Comparison of ENCODE assay signal across 16 cellular contexts in genomic region chr21:41759926-41760325, GRCh38. TPM values are rescaled to one million over a fixed set of nuclear protein-coding genes. Genes with fewer than 3 reads are reported as not detected.
DNase-seq lines count a peak whose midpoint lies in the region; ATAC-seq and TF ChIP-seq lines count a peak whose summit lies in the region.
"Had no signal": no experiment of that assay in that cellular context is flagged by ENCODE, and none has a peak within 500 bp of the region (broad histone marks: within the 10 kb centered on the region; RNA-seq: fewer than 3 reads in every experiment).

No MANE protein-coding gene starts in this region.

- no peaks in the 10 kb centered on the region for H3K9me3 Mint-ChIP-seq in Calu3 (ENCODE audit: low read depth, unreplicated experiment)
- H3K9me3 Mint-ChIP-seq in HFFc6: no peaks in the 10 kb centered on the region
- no peaks in the 10 kb centered on the region for H3K9me3 Mint-ChIP-seq in progenitor cell of endocrine pancreas (ENCODE audit: low read depth)

- CTCF ChIA-PET in Calu3 (lab: Charles Lee): interaction anchor here (2.1 kb wide), 1 partner anchor 8 kb away, joined by 8 read pairs; no protein-coding TSS in a partner anchor

- H3K36me3 Mint-ChIP-seq in Calu3 (ENCODE audit: insufficient read depth, unreplicated experiment): peaks cover 78% of the 10 kb centered on the region
- no peaks in the 10 kb centered on the region for H3K36me3 Mint-ChIP-seq in HFFc6 (ENCODE audit: low read depth)
- peaks cover 11% of the 10 kb centered on the region for H3K36me3 Mint-ChIP-seq in progenitor cell of endocrine pancreas (ENCODE audit: insufficient read depth)

- ATAC-seq in HG02763 (IDR thresholded peaks at IDR 0.05; ENCODE audit: unreplicated experiment): no peak
- ATAC-seq: HepG2 had no signal

- TF ChIP-seq CTCF in Calu3 (IDR thresholded peaks at IDR 0.05; ENCODE audit: unreplicated experiment) (no peak), HFFc6 (IDR thresholded peaks at IDR 0.05) (no peak), VCaP (conservative IDR thresholded peaks at IDR 0.05) (no peak), progenitor cell of endocrine pancreas (IDR thresholded peaks at IDR 0.05; ENCODE audit: unreplicated experiment) (no peak)

- H3K27ac ChIP-seq in VCaP: peak overlapping the region; percentile 92
- H3K27ac ChIP-seq: SJCRH30 had no signal

- peak overlapping the region; percentile 91 for H3K27ac Mint-ChIP-seq in Calu3 (ENCODE audit: unreplicated experiment)
- no peak overlapping the region for H3K27ac Mint-ChIP-seq in HFFc6
- H3K27ac Mint-ChIP-seq in progenitor cell of endocrine pancreas: peak overlapping the region; percentile 49

- BruUV-seq in Calu3 (replicated peaks; lab: Mats Ljungman, UMichigan): no TSS peak

- no peaks in the 10 kb centered on the region for H3K27me3 Mint-ChIP-seq in Calu3 (ENCODE audit: unreplicated experiment)
- peaks cover 11% of the 10 kb centered on the region for H3K27me3 Mint-ChIP-seq in HFFc6 (ENCODE audit: insufficient read depth)
- H3K27me3 Mint-ChIP-seq in progenitor cell of endocrine pancreas: no peaks in the 10 kb centered on the region

- H3K4me1 Mint-ChIP-seq in Calu3 (ENCODE audit: low read depth, unreplicated experiment) (peaks cover 51% of the 10 kb centered on the region), HFFc6 (ENCODE audit: low read depth) (peaks cover 34% of the 10 kb centered on the region), progenitor cell of endocrine pancreas (ENCODE audit: low read depth) (peaks cover 45% of the 10 kb centered on the region)

- H3K4me3 Mint-ChIP-seq in Calu3 (ENCODE audit: low read depth, unreplicated experiment) (peak overlapping the region; percentile 76), HFFc6 (no peak overlapping the region), progenitor cell of endocrine pancreas (ENCODE audit: low read depth) (no peak overlapping the region)

- intact Hi-C loops in Calu3 (cut with micrococcal nuclease; ENCODE audit: unreplicated experiment): no loop called here

- no peak for DNase-seq in Calu3
- peak; percentile 10 for DNase-seq in HFFc6
- DNase-seq in progenitor cell of endocrine pancreas (ENCODE audit: low spot score, unreplicated experiment): no peak
- DNase-seq in DMS 273 treated with DMSO at 0.1 percent for 48 hours (lab: John Stamatoyannopoulos, UW): no peak
- no peak for DNase-seq in HCEC 1CT
- DNase-seq in foreskin melanocyte: no peak
- DNase-seq: KG1, NCI-H1048, NCI-H1436 treated with DMSO at 0.1 percent for 48 hours, NCI-H2081, NCI-H510A treated with DMSO at 0.1 percent for 48 hours, SJCRH30, SW 1271 had no signal

RNA-seq across cellular contexts. Expression of gene RIPK4, which starts 6.9 kb away (rescaled TPM):
- total RNA-seq in Calu3 (2022): 30.0 and 30.3 TPM in 2 replicates
- total RNA-seq in HFFc6 (2021; fragmentation: NEBNext Ultra II Directional; extraction: Animal tissue kit (Norgen Biotek cat#: 25700)): under 1 TPM in 4 of 6 experiments, not detected in 2; 0.05 to 0.12 (median 0.07) TPM
- total RNA-seq in progenitor cell of endocrine pancreas: 28.9 and 30.1 TPM in 2 replicates
- total RNA-seq: SJCRH30 had no signal

Comparison
In these comparisons a context has a peak if more than half of its experiments do, and no peak if none do; other contexts are left out.
1. RNA of gene RIPK4, which starts 6.9 kb away (total RNA-seq): 30.0 to 30.3 TPM in Calu3 and 28.9 to 30.1 TPM in progenitor cell of endocrine pancreas; 0.05 to 0.12 TPM in HFFc6; every median in the first group is over 10 times any median in the second.